In the genomic region with DNA sequence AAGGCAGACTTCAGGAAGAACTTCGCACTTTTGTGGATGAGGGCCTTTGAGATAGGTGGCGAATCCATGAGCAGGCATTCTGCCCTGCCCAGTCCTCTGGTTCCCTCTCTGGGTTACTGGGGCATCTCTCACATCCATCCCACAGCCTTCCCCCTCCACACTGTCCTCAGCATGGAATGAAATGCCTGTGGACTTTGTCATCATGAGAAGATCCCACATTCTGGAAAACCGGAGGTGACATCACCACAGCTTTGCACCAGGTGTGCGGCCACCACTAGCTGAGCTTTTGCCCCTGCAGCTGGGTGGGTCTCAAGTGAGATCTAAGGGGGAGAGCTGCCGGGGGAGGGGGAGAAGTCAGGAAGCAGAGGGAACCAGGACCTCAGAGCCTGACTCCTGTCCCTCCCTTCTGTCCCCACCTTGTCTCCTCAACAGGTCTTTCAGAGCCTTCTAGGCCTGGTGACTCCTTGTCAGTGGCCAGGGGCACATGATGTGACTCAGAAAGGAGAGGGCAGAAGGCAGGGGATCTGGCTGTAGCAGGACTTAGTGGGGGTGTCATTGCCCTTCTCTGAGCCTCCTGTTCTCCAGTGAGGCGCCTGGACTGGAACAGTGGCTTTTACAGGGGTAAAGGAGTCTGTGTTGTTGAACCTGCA, we compare ENCODE assay signal across 21 cellular contexts. TPM values are rescaled to one million over a fixed set of nuclear protein-coding genes. Genes with fewer than 3 reads are reported as not detected.
DNase-seq lines count a peak whose midpoint lies in the region; ATAC-seq and TF ChIP-seq lines count a peak whose summit lies in the region.
"Had no signal": no experiment of that assay in that cellular context is flagged by ENCODE, and none has a peak within 500 bp of the region (broad histone marks: within the 10 kb centered on the region; RNA-seq: fewer than 3 reads in every experiment).

No MANE protein-coding gene starts in this region.

- H3K4me1 Mint-ChIP-seq in CD8-positive, alpha-beta T cell (ENCODE audit: low read depth): no peaks in the 10 kb centered on the region
- H3K4me1 Mint-ChIP-seq: activated naive CD4-positive, alpha-beta T cell treated with anti-CD3 and anti-CD28 coated beads, Interleukin-2, amount 50 U/mL, for 24 hours had no signal

- no peaks in the 10 kb centered on the region for H3K9me3 Mint-ChIP-seq in CD8-positive, alpha-beta T cell
- H3K9me3 Mint-ChIP-seq: activated naive CD4-positive, alpha-beta T cell treated with anti-CD3 and anti-CD28 coated beads, Interleukin-2, amount 50 U/mL, for 24 hours had no signal

- no peak overlapping the region for H3K27ac ChIP-seq in HCT116 (ENCODE audit: low read depth, low read length)
- no peak overlapping the region for H3K27ac ChIP-seq in RWPE1
- H3K27ac ChIP-seq in CD8-positive, alpha-beta T cell (ENCODE audit: low read depth, low read length): no peak overlapping the region
- H3K27ac ChIP-seq: brain microvascular endothelial cell, dorsolateral prefrontal cortex, esophagus squamous epithelium, KMS-11, suprapubic skin had no signal

- no peak overlapping the region for H2AFZ ChIP-seq in HCT116 (ENCODE audit: low read depth, low read length, poor library complexity, severe bottlenecking)

- H3K4me2 ChIP-seq in HCT116 (ENCODE audit: low read length): peak overlapping the region; percentile 57
- H3K4me2 ChIP-seq: KMS-11 had no signal

- no peaks in the 10 kb centered on the region for H3K36me3 Mint-ChIP-seq in CD8-positive, alpha-beta T cell
- H3K36me3 Mint-ChIP-seq: activated naive CD4-positive, alpha-beta T cell treated with anti-CD3 and anti-CD28 coated beads, Interleukin-2, amount 50 U/mL, for 24 hours had no signal

- TF ChIP-seq CTCF in AG10803 (conservative IDR thresholded peaks at IDR 0.05; ENCODE audit: low read length) (no peak), HCT116 (IDR thresholded peaks at IDR 0.05 in 2 of 3, conservative IDR thresholded peaks at IDR 0.05 in 1 of 3; ENCODE audit: borderline replicate concordance in 1 of 3, insufficient read depth in 1 of 3, low read depth in 2 of 3, low read length in 2 of 3) (no peak), RWPE1 (conservative IDR thresholded peaks at IDR 0.05; ENCODE audit: low read depth) (no peak)
- no peak for TF ChIP-seq CTCF in CD8-positive, alpha-beta T cell (IDR thresholded peaks at IDR 0.05)

- no peak overlapping the region for H3K4me3 Mint-ChIP-seq in CD8-positive, alpha-beta T cell
- H3K4me3 Mint-ChIP-seq: activated naive CD4-positive, alpha-beta T cell treated with anti-CD3 and anti-CD28 coated beads, Interleukin-2, amount 50 U/mL, for 24 hours had no signal

- no peak for TF ChIP-seq RAD21 in HCT116 (IDR thresholded peaks at IDR 0.05; ENCODE audit: low read depth)

- ATAC-seq in HCT116: peak; percentile 80
- ATAC-seq in CD8-positive, alpha-beta T cell: no peak
- ATAC-seq: left colon, sciatic nerve had no signal

- POLR2A ChIA-PET in HCT116 (lab: Charles Lee): no interaction called here
- POLR2A ChIA-PET in RWPE1 (lab: Yijun Ruan, JAX; ENCODE audit: low non-redundant PET): no interaction called here
- POLR2A ChIA-PET in CD8-positive, alpha-beta T cell (lab: Charles Lee): no interaction called here

- RAD21 ChIA-PET in HCT116 (lab: Charles Lee; ENCODE audit: low non-redundant PET in 1 of 2, low total read pairs in 2 of 2, uncharacterized antibody in 2 of 2, unreplicated experiment in 2 of 2): no interaction called here

- CTCF ChIA-PET in HCT116 (lab: Charles Lee) (interaction anchor here (5.2 kb wide), 1 partner anchor 23 kb away, joined by 22 read pairs; no protein-coding TSS in a partner anchor), RWPE1 (lab: Yijun Ruan, JAX) (no interaction called here)
- CTCF ChIA-PET in CD8-positive, alpha-beta T cell (lab: Charles Lee): no interaction called here

- DNase-seq in AG10803 (ENCODE audit: low read depth) (peak; percentile 25), HCT116 (ENCODE audit: low read depth, low spot score) (peak; percentile 33), RWPE1 (ENCODE audit: low spot score) (peak; percentile 47), kidney glomerular epithelial cell (lab: John Stamatoyannopoulos, UW) (peak; percentile 27), amniotic stem cell (lab: John Stamatoyannopoulos, UW) (no peak), NCI-H1417 (lab: John Stamatoyannopoulos, UW) (no peak)
- DNase-seq in activated CD4-positive, alpha-beta T cell treated with anti-CD3 and anti-CD28 coated beads, Interleukin-2, amount 50 U/mL, for 4 hours: no peak
- DNase-seq in CD8-positive, alpha-beta T cell: no peak
- DNase-seq: activated CD4-positive, alpha-beta T cell treated with anti-CD3 and anti-CD28 coated beads, Interleukin-2, amount 50 U/mL, for 1 hour; activated T-cell treated with anti-CD3 and anti-CD28 coated beads, Interleukin-2, amount 50 U/mL, for 1 hour; brain microvascular endothelial cell; dorsolateral prefrontal cortex; esophagus squamous epithelium; left colon; NCI-H1436 treated with DMSO at 0.1 percent for 48 hours; NCI-H446 treated with DMSO at 0.1 percent for 48 hours; occipital lobe had no signal

- H3K9me3 ChIP-seq in HCT116 (ENCODE audit: control insufficient read depth in 1 of 2, insufficient read depth in 1 of 2, low read depth in 1 of 2, low read length in 2 of 2): no peaks in the 10 kb centered on the region
- H3K9me3 ChIP-seq in CD8-positive, alpha-beta T cell (ENCODE audit: low read length): no peaks in the 10 kb centered on the region
- H3K9me3 ChIP-seq: esophagus squamous epithelium, suprapubic skin had no signal

- no peaks in the 10 kb centered on the region for H3K36me3 ChIP-seq in HCT116 (ENCODE audit: control insufficient read depth in 1 of 2, insufficient read depth in 2 of 2, low read length in 2 of 2)
- H3K36me3 ChIP-seq in CD8-positive, alpha-beta T cell (ENCODE audit: insufficient read depth, low read length): no peaks in the 10 kb centered on the region
- H3K36me3 ChIP-seq: brain microvascular endothelial cell, esophagus squamous epithelium, suprapubic skin had no signal

- H3K9me2 ChIP-seq in HCT116 (ENCODE audit: insufficient read depth): no peaks in the 10 kb centered on the region

- H3K79me2 ChIP-seq in HCT116 (ENCODE audit: insufficient read depth, low read length): no peaks in the 10 kb centered on the region

- no peak overlapping the region for H3K4me3 ChIP-seq in AG10803 (ENCODE audit: low read length)
- H3K4me3 ChIP-seq in HCT116 (replicated peaks in 1 of 2; ENCODE audit: low read depth in 1 of 2, low read length in 2 of 2): peak overlapping the region in 1 of 2 experiments; percentile 8; a peak in 1 of 4 replicates
- H3K4me3 ChIP-seq in CD8-positive, alpha-beta T cell (ENCODE audit: low read depth, low read length): no peak overlapping the region
- H3K4me3 ChIP-seq: dorsolateral prefrontal cortex, esophagus squamous epithelium, suprapubic skin had no signal

- peak overlapping the region; percentile 28 for H3K9ac ChIP-seq in HCT116 (ENCODE audit: low read length)
- H3K9ac ChIP-seq: KMS-11 had no signal

- no peak overlapping the region for H3K27ac Mint-ChIP-seq in CD8-positive, alpha-beta T cell
- H3K27ac Mint-ChIP-seq: activated naive CD4-positive, alpha-beta T cell treated with anti-CD3 and anti-CD28 coated beads, Interleukin-2, amount 50 U/mL, for 24 hours had no signal

- intact Hi-C loops in HCT116 (cut with micrococcal nuclease): no loop called here
- intact Hi-C loops in CD8-positive, alpha-beta T cell (cut with DNase I, micrococcal nuclease): no loop called here

- no peaks in the 10 kb centered on the region for H4K20me1 ChIP-seq in HCT116 (ENCODE audit: insufficient read depth)

- no peaks in the 10 kb centered on the region for H3K27me3 ChIP-seq in HCT116 (ENCODE audit: insufficient read depth, low read length)
- H3K27me3 ChIP-seq in CD8-positive, alpha-beta T cell (ENCODE audit: insufficient read depth, low read length): peaks cover under 1% of the 10 kb centered on the region

- TF ChIP-seq POLR2A in HCT116 (IDR thresholded peaks at IDR 0.05; ENCODE audit: borderline replicate concordance, extremely low read depth, insufficient read depth, insufficient read length): no peak

- H3K27me3 Mint-ChIP-seq in CD8-positive, alpha-beta T cell (ENCODE audit: low read depth): peaks cover 28% of the 10 kb centered on the region

- BruUV-seq in HCT116 (replicated peaks; lab: Mats Ljungman, UMichigan): no TSS peak

- H3K4me1 ChIP-seq in HCT116 (ENCODE audit: control insufficient read depth in 1 of 2, insufficient read depth in 2 of 2, low read length in 2 of 2): peaks cover 13 to 38% of the 10 kb centered on the region in 2 experiments
- H3K4me1 ChIP-seq in CD8-positive, alpha-beta T cell (ENCODE audit: insufficient read depth, low read length): no peaks in the 10 kb centered on the region
- H3K4me1 ChIP-seq: esophagus squamous epithelium had no signal

TF ChIP-seq in HCT116, 20 proteins besides CTCF, POLR2A, EP300 and RAD21:
- TF ChIP-seq CEBPB (IDR thresholded peaks at IDR 0.05; ENCODE audit: low read depth): no peak
- TF ChIP-seq FOSL1 (IDR thresholded peaks at IDR 0.05; ENCODE audit: low read depth): peak; percentile 78
TF ChIP-seq in HCT116: peak in this region for 1.

RNA-seq across cellular contexts. Expression of gene DLX4, which starts 40.0 kb away (rescaled TPM):
- total RNA-seq in HCT116 (2021; ENCODE audit: unreplicated experiment): 14.0 TPM
- polyA plus RNA-seq in HCT116 (2012): 11.5 and 12.4 TPM in 2 replicates
- under 1 TPM; 0.44 to 0.60 TPM for total RNA-seq in CD8-positive, alpha-beta T cell
- total RNA-seq: occipital lobe, sciatic nerve had no signal

Comparison
In these comparisons a context has a peak if more than half of its experiments do, and no peak if none do; other contexts are left out.
1. DNase-seq: peak in AG10803 (single experiment), HCT116 (single experiment), RWPE1 (single experiment) and kidney glomerular epithelial cell (single experiment); none in activated CD4-positive, alpha-beta T cell treated with anti-CD3 and anti-CD28 coated beads, Interleukin-2, amount 50 U/mL, for 4 hours (0 of 2), amniotic stem cell (single experiment), CD8-positive, alpha-beta T cell (0 of 7) and NCI-H1417 (0 of 3).